In genomic region chr12:25775968-25776367, GRCh38 we compare ENCODE assay signal across 12 cellular contexts.
DNase-seq lines count a peak whose midpoint lies in the region; ATAC-seq and TF ChIP-seq lines count a peak whose summit lies in the region.
"Had no signal": no experiment of that assay in that cellular context is flagged by ENCODE, and none has a peak within 500 bp of the region (broad histone marks: within the 10 kb centered on the region; RNA-seq: fewer than 3 reads in every experiment).

No MANE protein-coding gene starts in this region.

- H3K36me3 ChIP-seq in HEK293 (ENCODE audit: control insufficient read depth in 2 of 2, insufficient read depth in 1 of 2, low read length in 2 of 2), result no peaks in the 10 kb centered on the region
- H3K36me3 ChIP-seq: ascending aorta, sigmoid colon, thyroid gland had no signal

- POLR2A ChIA-PET in HEK293 (lab: Yijun Ruan, JAX), result no interaction called here

- no peak overlapping the region for H3K4me3 ChIP-seq in HEK293 (ENCODE audit: low read depth, low read length)
- H3K4me3 ChIP-seq in coronary artery, result no peak overlapping the region
- H3K4me3 ChIP-seq: ascending aorta, sigmoid colon, thyroid gland had no signal

- no peaks in the 10 kb centered on the region for H3K9me3 ChIP-seq in HEK293 (ENCODE audit: control insufficient read depth, insufficient read depth, low read depth, low read length)
- H3K9me3 ChIP-seq: ascending aorta, sigmoid colon, thyroid gland had no signal

- H3K27ac ChIP-seq in HEK293 (ENCODE audit: extremely low read depth, low read depth, low read length), result no peak overlapping the region
- no peak overlapping the region for H3K27ac ChIP-seq in coronary artery
- H3K27ac ChIP-seq: ascending aorta, sigmoid colon, thyroid gland had no signal

- DNase-seq in SK-N-DZ (ENCODE audit: low spot score) (peak; percentile 95), fibroblast of gingiva (ENCODE audit: low read depth) (peak; percentile 25), renal cortical epithelial cell (ENCODE audit: low read depth) (peak; percentile 22), coronary artery (ENCODE audit: low spot score) (no peak)
- DNase-seq: activated CD4-positive, CD25-positive, alpha-beta regulatory T cell treated with anti-CD3 and anti-CD28 coated beads, Interleukin-2, amount 50 U/mL, for 72 hours; activated T-cell treated with anti-CD3 and anti-CD28 coated beads, Interleukin-2, amount 50 U/mL, for 4 hours; sigmoid colon; thyroid gland had no signal

- H3K4me1 ChIP-seq in HEK293 (ENCODE audit: control insufficient read depth, insufficient read depth, low read length), result peaks cover 7% of the 10 kb centered on the region
- H3K4me1 ChIP-seq: ascending aorta, sigmoid colon, thyroid gland had no signal

- ATAC-seq in GM21381 (IDR thresholded peaks at IDR 0.05; ENCODE audit: unreplicated experiment) (no peak), GM18868 (IDR thresholded peaks at IDR 0.05; ENCODE audit: unreplicated experiment) (no peak)
- ATAC-seq: activated T-cell treated with anti-CD3 and anti-CD28 coated beads, Interleukin-2, amount 50 U/mL, for 4 hours had no signal

- CTCF ChIA-PET in HEK293 (lab: Yijun Ruan, JAX), result interaction anchor here (0.6 kb wide), 1 partner anchor 247 kb away, joined by 3 read pairs; no protein-coding TSS in a partner anchor

- no peak for TF ChIP-seq CTCF in HEK293 (tag by site-specific recombination; IDR thresholded peaks at IDR 0.05)
- TF ChIP-seq CTCF in coronary artery (IDR thresholded peaks at IDR 0.05), result no peak

TF ChIP-seq in HEK293, 187 proteins besides CTCF, POLR2A, EP300 and RAD21 (continues in another document):
- TF ChIP-seq ZNF16 (tag by site-specific recombination; IDR thresholded peaks at IDR 0.05; ENCODE audit: low read depth) (no peak), ZNF155 (tag by site-specific recombination; IDR thresholded peaks at IDR 0.05) (no peak), ZNF174 (tag by site-specific recombination; IDR thresholded peaks at IDR 0.05) (no peak), ZNF843 (tag by site-specific recombination; IDR thresholded peaks at IDR 0.05) (0 out of 2 replicates have a peak, but pooled peaks have one; percentile 48), ZNF449 (tag by site-specific recombination; IDR thresholded peaks at IDR 0.05) (peak; percentile 95), KLF7 (tag by site-specific recombination; IDR thresholded peaks at IDR 0.05; ENCODE audit: borderline replicate concordance) (no peak), ZNF211 (tag by site-specific recombination; IDR thresholded peaks at IDR 0.05; ENCODE audit: low read depth) (no peak), MZF1 (tag by site-specific recombination; IDR thresholded peaks at IDR 0.05; ENCODE audit: borderline replicate concordance) (peak; percentile 60; the same call in 1 of the 2 replicates), ZNF510 (tag by site-specific recombination; IDR thresholded peaks at IDR 0.05; ENCODE audit: insufficient replicate concordance) (no peak), FEZF1 (tag by site-specific recombination; IDR thresholded peaks at IDR 0.05) (peak; percentile 56; the same call in 1 of the 2 replicates)
- TF ChIP-seq, protein P1, sequence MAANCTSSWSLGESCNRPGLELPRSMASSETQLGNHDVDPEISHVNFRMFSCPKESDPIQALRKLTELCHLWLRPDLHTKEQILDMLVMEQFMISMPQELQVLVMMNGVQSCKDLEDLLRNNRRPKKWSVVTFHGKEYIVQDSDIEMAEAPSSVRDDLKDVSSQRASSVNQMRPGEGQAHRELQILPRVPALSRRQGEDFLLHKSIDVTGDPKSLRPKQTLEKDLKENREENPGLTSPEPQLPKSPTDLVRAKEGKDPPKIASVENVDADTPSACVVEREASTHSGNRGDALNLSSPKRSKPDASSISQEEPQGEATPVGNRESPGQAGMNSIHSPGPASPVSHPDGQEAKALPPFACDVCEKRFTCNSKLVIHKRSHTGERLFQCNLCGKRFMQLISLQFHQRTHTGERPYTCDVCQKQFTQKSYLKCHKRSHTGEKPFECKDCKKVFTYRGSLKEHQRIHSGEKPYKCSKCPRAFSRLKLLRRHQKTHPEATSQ (tag by site-specific recombination; IDR thresholded peaks at IDR 0.05), result no peak
- TF ChIP-seq, protein P2, sequence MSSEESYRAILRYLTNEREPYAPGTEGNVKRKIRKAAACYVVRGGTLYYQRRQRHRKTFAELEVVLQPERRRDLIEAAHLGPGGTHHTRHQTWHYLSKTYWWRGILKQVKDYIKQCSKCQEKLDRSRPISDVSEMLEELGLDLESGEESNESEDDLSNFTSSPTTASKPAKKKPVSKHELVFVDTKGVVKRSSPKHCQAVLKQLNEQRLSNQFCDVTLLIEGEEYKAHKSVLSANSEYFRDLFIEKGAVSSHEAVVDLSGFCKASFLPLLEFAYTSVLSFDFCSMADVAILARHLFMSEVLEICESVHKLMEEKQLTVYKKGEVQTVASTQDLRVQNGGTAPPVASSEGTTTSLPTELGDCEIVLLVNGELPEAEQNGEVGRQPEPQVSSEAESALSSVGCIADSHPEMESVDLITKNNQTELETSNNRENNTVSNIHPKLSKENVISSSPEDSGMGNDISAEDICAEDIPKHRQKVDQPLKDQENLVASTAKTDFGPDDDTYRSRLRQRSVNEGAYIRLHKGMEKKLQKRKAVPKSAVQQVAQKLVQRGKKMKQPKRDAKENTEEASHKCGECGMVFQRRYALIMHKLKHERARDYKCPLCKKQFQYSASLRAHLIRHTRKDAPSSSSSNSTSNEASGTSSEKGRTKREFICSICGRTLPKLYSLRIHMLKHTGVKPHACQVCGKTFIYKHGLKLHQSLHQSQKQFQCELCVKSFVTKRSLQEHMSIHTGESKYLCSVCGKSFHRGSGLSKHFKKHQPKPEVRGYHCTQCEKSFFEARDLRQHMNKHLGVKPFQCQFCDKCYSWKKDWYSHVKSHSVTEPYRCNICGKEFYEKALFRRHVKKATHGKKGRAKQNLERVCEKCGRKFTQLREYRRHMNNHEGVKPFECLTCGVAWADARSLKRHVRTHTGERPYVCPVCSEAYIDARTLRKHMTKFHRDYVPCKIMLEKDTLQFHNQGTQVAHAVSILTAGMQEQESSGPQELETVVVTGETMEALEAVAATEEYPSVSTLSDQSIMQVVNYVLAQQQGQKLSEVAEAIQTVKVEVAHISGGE (tag by site-specific recombination; conservative IDR thresholded peaks at IDR 0.05; ENCODE audit: low read depth), result no peak
- TF ChIP-seq, protein P3, sequence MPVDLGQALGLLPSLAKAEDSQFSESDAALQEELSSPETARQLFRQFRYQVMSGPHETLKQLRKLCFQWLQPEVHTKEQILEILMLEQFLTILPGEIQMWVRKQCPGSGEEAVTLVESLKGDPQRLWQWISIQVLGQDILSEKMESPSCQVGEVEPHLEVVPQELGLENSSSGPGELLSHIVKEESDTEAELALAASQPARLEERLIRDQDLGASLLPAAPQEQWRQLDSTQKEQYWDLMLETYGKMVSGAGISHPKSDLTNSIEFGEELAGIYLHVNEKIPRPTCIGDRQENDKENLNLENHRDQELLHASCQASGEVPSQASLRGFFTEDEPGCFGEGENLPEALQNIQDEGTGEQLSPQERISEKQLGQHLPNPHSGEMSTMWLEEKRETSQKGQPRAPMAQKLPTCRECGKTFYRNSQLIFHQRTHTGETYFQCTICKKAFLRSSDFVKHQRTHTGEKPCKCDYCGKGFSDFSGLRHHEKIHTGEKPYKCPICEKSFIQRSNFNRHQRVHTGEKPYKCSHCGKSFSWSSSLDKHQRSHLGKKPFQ (tag by site-specific recombination; IDR thresholded peaks at IDR 0.05), result peak; percentile 67; the same call in 1 of the 2 replicates
- TF ChIP-seq, protein P4, sequence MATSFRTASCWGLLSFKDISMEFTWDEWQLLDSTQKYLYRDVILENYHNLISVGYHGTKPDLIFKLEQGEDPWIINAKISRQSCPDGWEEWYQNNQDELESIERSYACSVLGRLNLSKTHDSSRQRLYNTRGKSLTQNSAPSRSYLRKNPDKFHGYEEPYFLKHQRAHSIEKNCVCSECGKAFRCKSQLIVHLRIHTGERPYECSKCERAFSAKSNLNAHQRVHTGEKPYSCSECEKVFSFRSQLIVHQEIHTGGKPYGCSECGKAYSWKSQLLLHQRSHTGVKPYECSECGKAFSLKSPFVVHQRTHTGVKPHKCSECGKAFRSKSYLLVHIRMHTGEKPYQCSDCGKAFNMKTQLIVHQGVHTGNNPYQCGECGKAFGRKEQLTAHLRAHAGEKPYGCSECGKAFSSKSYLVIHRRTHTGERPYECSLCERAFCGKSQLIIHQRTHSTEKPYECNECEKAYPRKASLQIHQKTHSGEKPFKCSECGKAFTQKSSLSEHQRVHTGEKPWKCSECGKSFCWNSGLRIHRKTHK (tag by site-specific recombination; IDR thresholded peaks at IDR 0.05), result no peak
- TF ChIP-seq, protein P5, sequence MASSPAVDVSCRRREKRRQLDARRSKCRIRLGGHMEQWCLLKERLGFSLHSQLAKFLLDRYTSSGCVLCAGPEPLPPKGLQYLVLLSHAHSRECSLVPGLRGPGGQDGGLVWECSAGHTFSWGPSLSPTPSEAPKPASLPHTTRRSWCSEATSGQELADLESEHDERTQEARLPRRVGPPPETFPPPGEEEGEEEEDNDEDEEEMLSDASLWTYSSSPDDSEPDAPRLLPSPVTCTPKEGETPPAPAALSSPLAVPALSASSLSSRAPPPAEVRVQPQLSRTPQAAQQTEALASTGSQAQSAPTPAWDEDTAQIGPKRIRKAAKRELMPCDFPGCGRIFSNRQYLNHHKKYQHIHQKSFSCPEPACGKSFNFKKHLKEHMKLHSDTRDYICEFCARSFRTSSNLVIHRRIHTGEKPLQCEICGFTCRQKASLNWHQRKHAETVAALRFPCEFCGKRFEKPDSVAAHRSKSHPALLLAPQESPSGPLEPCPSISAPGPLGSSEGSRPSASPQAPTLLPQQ (tag by site-specific recombination; IDR thresholded peaks at IDR 0.05), result no peak
